ENCODE assay signal across 1 cellular context in the genomic region with DNA sequence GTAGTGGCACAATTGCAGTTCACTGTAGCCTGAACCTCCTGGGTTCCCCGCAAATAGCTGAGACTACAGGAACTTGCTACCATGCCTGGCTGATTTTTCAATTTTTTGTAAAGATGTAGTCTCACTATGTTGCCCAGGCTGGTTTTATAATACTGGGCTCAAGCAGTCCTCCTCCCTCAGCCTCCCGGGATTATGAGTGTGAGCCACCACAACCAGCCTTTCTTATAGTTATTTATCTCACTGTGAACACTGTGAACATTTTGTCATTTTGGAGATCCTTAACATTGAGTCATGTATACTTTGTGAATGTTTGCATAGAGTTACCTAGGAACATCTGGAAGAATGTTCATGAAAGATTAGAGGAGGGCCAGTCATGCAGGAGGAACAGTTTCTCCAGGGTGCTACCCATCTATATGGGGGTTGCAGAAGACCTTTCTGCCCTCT.
TF ChIP-seq lines count a peak whose summit lies in the region.

No MANE protein-coding gene starts in this region.

TF ChIP-seq in K562, 482 proteins besides CTCF, POLR2A, EP300 and RAD21 (continued from another document and continues in another):
- TF ChIP-seq, protein P1, sequence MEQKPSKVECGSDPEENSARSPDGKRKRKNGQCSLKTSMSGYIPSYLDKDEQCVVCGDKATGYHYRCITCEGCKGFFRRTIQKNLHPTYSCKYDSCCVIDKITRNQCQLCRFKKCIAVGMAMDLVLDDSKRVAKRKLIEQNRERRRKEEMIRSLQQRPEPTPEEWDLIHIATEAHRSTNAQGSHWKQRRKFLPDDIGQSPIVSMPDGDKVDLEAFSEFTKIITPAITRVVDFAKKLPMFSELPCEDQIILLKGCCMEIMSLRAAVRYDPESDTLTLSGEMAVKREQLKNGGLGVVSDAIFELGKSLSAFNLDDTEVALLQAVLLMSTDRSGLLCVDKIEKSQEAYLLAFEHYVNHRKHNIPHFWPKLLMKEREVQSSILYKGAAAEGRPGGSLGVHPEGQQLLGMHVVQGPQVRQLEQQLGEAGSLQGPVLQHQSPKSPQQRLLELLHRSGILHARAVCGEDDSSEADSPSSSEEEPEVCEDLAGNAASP (IDR thresholded peaks at IDR 0.05) = no peak
- no peak for TF ChIP-seq NR3C1 (CRISPR knock-in tag; IDR thresholded peaks at IDR 0.05)
- no peak for TF ChIP-seq SNIP1 (IDR thresholded peaks at IDR 0.05; ENCODE audit: low read depth)
- peak; percentile 92 for TF ChIP-seq DPF2 (IDR thresholded peaks at IDR 0.05)
- TF ChIP-seq ZNF77 (CRISPR knock-in tag; IDR thresholded peaks at IDR 0.05) = no peak
- TF ChIP-seq ZFP30 (CRISPR knock-in tag; IDR thresholded peaks at IDR 0.05; ENCODE audit: borderline replicate concordance) = no peak
- peak; percentile 67 for TF ChIP-seq GATA2 (CRISPR knock-in tag; IDR thresholded peaks at IDR 0.05)
- TF ChIP-seq STAT5A (IDR thresholded peaks at IDR 0.05; ENCODE audit: borderline replicate concordance, low read length) = peak; percentile 84
- no peak for TF ChIP-seq CBX5 (IDR thresholded peaks at IDR 0.05; ENCODE audit: borderline replicate concordance, low read depth)
- peak; percentile 39; the same call in 1 of the 2 replicates for TF ChIP-seq LEF1 (IDR thresholded peaks at IDR 0.05)
- no peak for TF ChIP-seq ASH1L (IDR thresholded peaks at IDR 0.05; ENCODE audit: borderline replicate concordance, low read depth, partially characterized antibody)
- TF ChIP-seq TRIM24 (IDR thresholded peaks at IDR 0.05) = peak; percentile 90 to 96
- peak; percentile 97 for TF ChIP-seq ARID1B (IDR thresholded peaks at IDR 0.05)
- TF ChIP-seq ZNF41 (CRISPR knock-in tag; conservative IDR thresholded peaks at IDR 0.05) = no peak
- TF ChIP-seq ZSCAN32 (CRISPR knock-in tag; IDR thresholded peaks at IDR 0.05) = no peak
- TF ChIP-seq ATF1 (CRISPR knock-in tag; IDR thresholded peaks at IDR 0.05) = no peak
- no peak for TF ChIP-seq ATF1 (tag; IDR thresholded peaks at IDR 0.05)
- no peak for TF ChIP-seq TOE1 (IDR thresholded peaks at IDR 0.05; ENCODE audit: borderline replicate concordance)
- TF ChIP-seq TOE1 (CRISPR knock-in tag; IDR thresholded peaks at IDR 0.05; ENCODE audit: borderline replicate concordance, low read depth) = no peak
- peak; percentile 83 for TF ChIP-seq FOXM1 (IDR thresholded peaks at IDR 0.05; ENCODE audit: low read depth)
- no peak for TF ChIP-seq FOXM1 (CRISPR knock-in tag; IDR thresholded peaks at IDR 0.05; ENCODE audit: low read depth)
- TF ChIP-seq FOSL1 (tag; conservative IDR thresholded peaks at IDR 0.05) = peak; percentile 89
- TF ChIP-seq TAL1 (IDR thresholded peaks at IDR 0.05) = peak; percentile 93
- TF ChIP-seq SMAD2 (IDR thresholded peaks at IDR 0.05; ENCODE audit: low read depth, low read length) = no peak
- TF ChIP-seq FOXP1 (CRISPR knock-in tag; IDR thresholded peaks at IDR 0.05) = no peak
- no peak for TF ChIP-seq ZNF431 (CRISPR knock-in tag; IDR thresholded peaks at IDR 0.05)
- no peak for TF ChIP-seq POLR3G (IDR thresholded peaks at IDR 0.05; ENCODE audit: extremely low read depth, insufficient read length, insufficient replicate concordance)
- no peak for TF ChIP-seq PHF8 (IDR thresholded peaks at IDR 0.05; ENCODE audit: borderline replicate concordance, low read length)
- TF ChIP-seq MBD2 (IDR thresholded peaks at IDR 0.05; ENCODE audit: borderline replicate concordance, low read depth) = no peak
- TF ChIP-seq ZC3H4 (CRISPR knock-in tag; IDR thresholded peaks at IDR 0.05; ENCODE audit: borderline replicate concordance) = no peak
- TF ChIP-seq MTA2 (IDR thresholded peaks at IDR 0.05; ENCODE audit: low read depth) = peak; percentile 87
- TF ChIP-seq, protein P2, sequence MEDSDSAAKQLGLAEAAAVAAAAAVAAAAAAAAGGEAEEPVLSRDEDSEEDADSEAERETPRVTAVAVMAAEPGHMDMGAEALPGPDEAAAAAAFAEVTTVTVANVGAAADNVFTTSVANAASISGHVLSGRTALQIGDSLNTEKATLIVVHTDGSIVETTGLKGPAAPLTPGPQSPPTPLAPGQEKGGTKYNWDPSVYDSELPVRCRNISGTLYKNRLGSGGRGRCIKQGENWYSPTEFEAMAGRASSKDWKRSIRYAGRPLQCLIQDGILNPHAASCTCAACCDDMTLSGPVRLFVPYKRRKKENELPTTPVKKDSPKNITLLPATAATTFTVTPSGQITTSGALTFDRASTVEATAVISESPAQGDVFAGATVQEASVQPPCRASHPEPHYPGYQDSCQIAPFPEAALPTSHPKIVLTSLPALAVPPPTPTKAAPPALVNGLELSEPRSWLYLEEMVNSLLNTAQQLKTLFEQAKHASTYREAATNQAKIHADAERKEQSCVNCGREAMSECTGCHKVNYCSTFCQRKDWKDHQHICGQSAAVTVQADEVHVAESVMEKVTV (CRISPR knock-in tag; IDR thresholded peaks at IDR 0.05) = no peak
- TF ChIP-seq OTX1 (CRISPR knock-in tag; IDR thresholded peaks at IDR 0.05) = no peak
- TF ChIP-seq DDX20 (tag; IDR thresholded peaks at IDR 0.05; ENCODE audit: low read depth) = no peak
- no peak for TF ChIP-seq CCAR2 (IDR thresholded peaks at IDR 0.05; ENCODE audit: low read depth, low read length)
- no peak for TF ChIP-seq CHD4 (IDR thresholded peaks at IDR 0.05; ENCODE audit: insufficient read depth, insufficient replicate concordance, low read depth, low read length, poor library complexity, severe bottlenecking)
- no peak for TF ChIP-seq XRCC3 (IDR thresholded peaks at IDR 0.05)
- TF ChIP-seq, protein P3, sequence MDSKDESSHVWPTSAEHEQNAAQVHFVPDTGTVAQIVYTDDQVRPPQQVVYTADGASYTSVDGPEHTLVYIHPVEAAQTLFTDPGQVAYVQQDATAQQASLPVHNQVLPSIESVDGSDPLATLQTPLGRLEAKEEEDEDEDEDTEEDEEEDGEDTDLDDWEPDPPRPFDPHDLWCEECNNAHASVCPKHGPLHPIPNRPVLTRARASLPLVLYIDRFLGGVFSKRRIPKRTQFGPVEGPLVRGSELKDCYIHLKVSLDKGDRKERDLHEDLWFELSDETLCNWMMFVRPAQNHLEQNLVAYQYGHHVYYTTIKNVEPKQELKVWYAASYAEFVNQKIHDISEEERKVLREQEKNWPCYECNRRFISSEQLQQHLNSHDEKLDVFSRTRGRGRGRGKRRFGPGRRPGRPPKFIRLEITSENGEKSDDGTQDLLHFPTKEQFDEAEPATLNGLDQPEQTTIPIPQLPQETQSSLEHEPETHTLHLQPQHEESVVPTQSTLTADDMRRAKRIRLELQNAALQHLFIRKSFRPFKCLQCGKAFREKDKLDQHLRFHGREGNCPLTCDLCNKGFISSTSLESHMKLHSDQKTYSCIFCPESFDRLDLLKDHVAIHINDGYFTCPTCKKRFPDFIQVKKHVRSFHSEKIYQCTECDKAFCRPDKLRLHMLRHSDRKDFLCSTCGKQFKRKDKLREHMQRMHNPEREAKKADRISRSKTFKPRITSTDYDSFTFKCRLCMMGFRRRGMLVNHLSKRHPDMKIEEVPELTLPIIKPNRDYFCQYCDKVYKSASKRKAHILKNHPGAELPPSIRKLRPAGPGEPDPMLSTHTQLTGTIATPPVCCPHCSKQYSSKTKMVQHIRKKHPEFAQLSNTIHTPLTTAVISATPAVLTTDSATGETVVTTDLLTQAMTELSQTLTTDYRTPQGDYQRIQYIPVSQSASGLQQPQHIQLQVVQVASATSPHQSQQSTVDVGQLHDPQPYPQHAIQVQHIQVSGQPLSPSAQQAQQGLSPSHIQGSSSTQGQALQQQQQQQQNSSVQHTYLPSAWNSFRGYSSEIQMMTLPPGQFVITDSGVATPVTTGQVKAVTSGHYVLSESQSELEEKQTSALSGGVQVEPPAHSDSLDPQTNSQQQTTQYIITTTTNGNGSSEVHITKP (IDR thresholded peaks at IDR 0.05; ENCODE audit: partially characterized antibody) = no peak
- TF ChIP-seq TRIM28 (IDR thresholded peaks at IDR 0.05) = no peak
- peak; percentile 84 for TF ChIP-seq SOX6 (IDR thresholded peaks at IDR 0.05)
- no peak for TF ChIP-seq POLR2H (tag; IDR thresholded peaks at IDR 0.05; ENCODE audit: low read depth)
- no peak for TF ChIP-seq NR2C2 (CRISPR knock-in tag; IDR thresholded peaks at IDR 0.05)
- TF ChIP-seq NR2C2 (tag; IDR thresholded peaks at IDR 0.05) = no peak
- TF ChIP-seq JUN (IDR thresholded peaks at IDR 0.05; ENCODE audit: borderline replicate concordance, low read depth, low read length) = peak; percentile 45; the same call in 1 of the 2 replicates
- no peak for TF ChIP-seq JUN (CRISPR knock-in tag; IDR thresholded peaks at IDR 0.05; ENCODE audit: borderline replicate concordance)
- no peak for TF ChIP-seq KDM5B (IDR thresholded peaks at IDR 0.05; ENCODE audit: insufficient replicate concordance, low read depth, low read length)
- no peak for TF ChIP-seq STAT5B (CRISPR knock-in tag; IDR thresholded peaks at IDR 0.05)
- TF ChIP-seq, protein P4, sequence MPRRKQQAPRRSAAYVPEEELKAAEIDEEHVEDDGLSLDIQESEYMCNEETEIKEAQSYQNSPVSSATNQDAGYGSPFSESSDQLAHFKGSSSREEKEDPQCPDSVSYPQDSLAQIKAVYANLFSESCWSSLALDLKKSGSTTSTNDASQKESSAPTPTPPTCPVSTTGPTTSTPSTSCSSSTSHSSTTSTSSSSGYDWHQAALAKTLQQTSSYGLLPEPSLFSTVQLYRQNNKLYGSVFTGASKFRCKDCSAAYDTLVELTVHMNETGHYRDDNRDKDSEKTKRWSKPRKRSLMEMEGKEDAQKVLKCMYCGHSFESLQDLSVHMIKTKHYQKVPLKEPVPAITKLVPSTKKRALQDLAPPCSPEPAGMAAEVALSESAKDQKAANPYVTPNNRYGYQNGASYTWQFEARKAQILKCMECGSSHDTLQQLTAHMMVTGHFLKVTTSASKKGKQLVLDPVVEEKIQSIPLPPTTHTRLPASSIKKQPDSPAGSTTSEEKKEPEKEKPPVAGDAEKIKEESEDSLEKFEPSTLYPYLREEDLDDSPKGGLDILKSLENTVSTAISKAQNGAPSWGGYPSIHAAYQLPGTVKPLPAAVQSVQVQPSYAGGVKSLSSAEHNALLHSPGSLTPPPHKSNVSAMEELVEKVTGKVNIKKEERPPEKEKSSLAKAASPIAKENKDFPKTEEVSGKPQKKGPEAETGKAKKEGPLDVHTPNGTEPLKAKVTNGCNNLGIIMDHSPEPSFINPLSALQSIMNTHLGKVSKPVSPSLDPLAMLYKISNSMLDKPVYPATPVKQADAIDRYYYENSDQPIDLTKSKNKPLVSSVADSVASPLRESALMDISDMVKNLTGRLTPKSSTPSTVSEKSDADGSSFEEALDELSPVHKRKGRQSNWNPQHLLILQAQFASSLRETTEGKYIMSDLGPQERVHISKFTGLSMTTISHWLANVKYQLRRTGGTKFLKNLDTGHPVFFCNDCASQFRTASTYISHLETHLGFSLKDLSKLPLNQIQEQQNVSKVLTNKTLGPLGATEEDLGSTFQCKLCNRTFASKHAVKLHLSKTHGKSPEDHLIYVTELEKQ (CRISPR knock-in tag; IDR thresholded peaks at IDR 0.05) = no peak
- no peak for TF ChIP-seq BMI1 (IDR thresholded peaks at IDR 0.05; ENCODE audit: low read length)
- peak; percentile 89 for TF ChIP-seq SMARCE1 (IDR thresholded peaks at IDR 0.05)
- TF ChIP-seq, protein P5, sequence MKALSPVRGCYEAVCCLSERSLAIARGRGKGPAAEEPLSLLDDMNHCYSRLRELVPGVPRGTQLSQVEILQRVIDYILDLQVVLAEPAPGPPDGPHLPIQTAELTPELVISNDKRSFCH (CRISPR knock-in tag; IDR thresholded peaks at IDR 0.05) = no peak
- TF ChIP-seq, protein P5 (tag; IDR thresholded peaks at IDR 0.05) = 0 out of 2 replicates have a peak, but pooled peaks have one; percentile 54
- TF ChIP-seq, protein P6, sequence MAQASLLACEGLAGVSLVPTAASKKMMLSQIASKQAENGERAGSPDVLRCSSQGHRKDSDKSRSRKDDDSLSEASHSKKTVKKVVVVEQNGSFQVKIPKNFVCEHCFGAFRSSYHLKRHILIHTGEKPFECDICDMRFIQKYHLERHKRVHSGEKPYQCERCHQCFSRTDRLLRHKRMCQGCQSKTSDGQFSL (CRISPR knock-in tag; IDR thresholded peaks at IDR 0.05) = no peak
- TF ChIP-seq, protein P6 (tag; IDR thresholded peaks at IDR 0.05) = no peak
- TF ChIP-seq, protein P7, sequence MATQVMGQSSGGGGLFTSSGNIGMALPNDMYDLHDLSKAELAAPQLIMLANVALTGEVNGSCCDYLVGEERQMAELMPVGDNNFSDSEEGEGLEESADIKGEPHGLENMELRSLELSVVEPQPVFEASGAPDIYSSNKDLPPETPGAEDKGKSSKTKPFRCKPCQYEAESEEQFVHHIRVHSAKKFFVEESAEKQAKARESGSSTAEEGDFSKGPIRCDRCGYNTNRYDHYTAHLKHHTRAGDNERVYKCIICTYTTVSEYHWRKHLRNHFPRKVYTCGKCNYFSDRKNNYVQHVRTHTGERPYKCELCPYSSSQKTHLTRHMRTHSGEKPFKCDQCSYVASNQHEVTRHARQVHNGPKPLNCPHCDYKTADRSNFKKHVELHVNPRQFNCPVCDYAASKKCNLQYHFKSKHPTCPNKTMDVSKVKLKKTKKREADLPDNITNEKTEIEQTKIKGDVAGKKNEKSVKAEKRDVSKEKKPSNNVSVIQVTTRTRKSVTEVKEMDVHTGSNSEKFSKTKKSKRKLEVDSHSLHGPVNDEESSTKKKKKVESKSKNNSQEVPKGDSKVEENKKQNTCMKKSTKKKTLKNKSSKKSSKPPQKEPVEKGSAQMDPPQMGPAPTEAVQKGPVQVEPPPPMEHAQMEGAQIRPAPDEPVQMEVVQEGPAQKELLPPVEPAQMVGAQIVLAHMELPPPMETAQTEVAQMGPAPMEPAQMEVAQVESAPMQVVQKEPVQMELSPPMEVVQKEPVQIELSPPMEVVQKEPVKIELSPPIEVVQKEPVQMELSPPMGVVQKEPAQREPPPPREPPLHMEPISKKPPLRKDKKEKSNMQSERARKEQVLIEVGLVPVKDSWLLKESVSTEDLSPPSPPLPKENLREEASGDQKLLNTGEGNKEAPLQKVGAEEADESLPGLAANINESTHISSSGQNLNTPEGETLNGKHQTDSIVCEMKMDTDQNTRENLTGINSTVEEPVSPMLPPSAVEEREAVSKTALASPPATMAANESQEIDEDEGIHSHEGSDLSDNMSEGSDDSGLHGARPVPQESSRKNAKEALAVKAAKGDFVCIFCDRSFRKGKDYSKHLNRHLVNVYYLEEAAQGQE (CRISPR knock-in tag; IDR thresholded peaks at IDR 0.05; ENCODE audit: low read depth) = no peak
- TF ChIP-seq, protein P8, sequence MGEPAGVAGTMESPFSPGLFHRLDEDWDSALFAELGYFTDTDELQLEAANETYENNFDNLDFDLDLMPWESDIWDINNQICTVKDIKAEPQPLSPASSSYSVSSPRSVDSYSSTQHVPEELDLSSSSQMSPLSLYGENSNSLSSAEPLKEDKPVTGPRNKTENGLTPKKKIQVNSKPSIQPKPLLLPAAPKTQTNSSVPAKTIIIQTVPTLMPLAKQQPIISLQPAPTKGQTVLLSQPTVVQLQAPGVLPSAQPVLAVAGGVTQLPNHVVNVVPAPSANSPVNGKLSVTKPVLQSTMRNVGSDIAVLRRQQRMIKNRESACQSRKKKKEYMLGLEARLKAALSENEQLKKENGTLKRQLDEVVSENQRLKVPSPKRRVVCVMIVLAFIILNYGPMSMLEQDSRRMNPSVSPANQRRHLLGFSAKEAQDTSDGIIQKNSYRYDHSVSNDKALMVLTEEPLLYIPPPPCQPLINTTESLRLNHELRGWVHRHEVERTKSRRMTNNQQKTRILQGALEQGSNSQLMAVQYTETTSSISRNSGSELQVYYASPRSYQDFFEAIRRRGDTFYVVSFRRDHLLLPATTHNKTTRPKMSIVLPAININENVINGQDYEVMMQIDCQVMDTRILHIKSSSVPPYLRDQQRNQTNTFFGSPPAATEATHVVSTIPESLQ (CRISPR knock-in tag; IDR thresholded peaks at IDR 0.05) = no peak
